Comparison of ENCODE assay signal across 22 cellular contexts in genomic region chr7:150594817-150595216, GRCh38. TPM values are rescaled to one million over a fixed set of nuclear protein-coding genes. Genes with fewer than 3 reads are reported as not detected.
"Had no signal": no experiment of that assay in that cellular context is flagged by ENCODE, and none has a peak within 500 bp of the region (broad histone marks: within the 10 kb centered on the region; RNA-seq: fewer than 3 reads in every experiment).

No MANE protein-coding gene starts in this region.

- DNase-seq: activated B cell treated with CpG ODN at 0.5 μM for 24 hours; activated CD8-positive, alpha-beta memory T cell treated with anti-CD3 and anti-CD28 coated beads, Interleukin-2, amount 50 U/mL, for 4 hours; activated gamma-delta T cell treated with Interleukin-2 at 50 U/mL for 16 hours; activated T-cell treated with anti-CD3 and anti-CD28 coated beads, Interleukin-2, amount 50 U/mL, for 24 hours; amniotic stem cell; brain microvascular endothelial cell; cortex of kidney; endodermal cell; foreskin keratinocyte; mammary epithelial cell; SK-N-SH; spleen; stimulated activated naive CD4-positive, alpha-beta T cell; transverse colon had no signal

- H3K27me3 Mint-ChIP-seq: activated T-cell treated with anti-CD3 and anti-CD28 coated beads, Interleukin-2, amount 50 U/mL, for 24 hours; activated T-helper 17 cell treated with anti-CD3 and anti-CD28 coated beads, Interleukin-2, amount 50 U/mL, for 72 hours had no signal

- H3K27ac ChIP-seq: brain microvascular endothelial cell, esophagus muscularis mucosa, foreskin keratinocyte, neural progenitor cell, right atrium auricular region, spleen, transverse colon had no signal

- H3K4me3 Mint-ChIP-seq: activated B cell treated with CpG ODN at 0.5 μM for 24 hours; activated T-cell treated with anti-CD3 and anti-CD28 coated beads, Interleukin-2, amount 50 U/mL, for 24 hours; activated T-helper 17 cell treated with anti-CD3 and anti-CD28 coated beads, Interleukin-2, amount 50 U/mL, for 72 hours; endodermal cell; neural progenitor cell; T-helper 2 cell treated with Interferon-gamma antibody and Interleukin-4, amounts not matched to agents 5 μg/mL and 100 μg/mL, for 36 hours had no signal

- H3K36me3 ChIP-seq: brain microvascular endothelial cell, esophagus muscularis mucosa, neural progenitor cell, right atrium auricular region, spleen, transverse colon had no signal

- H3K27me3 ChIP-seq: brain microvascular endothelial cell, foreskin keratinocyte, right atrium auricular region, spleen, transverse colon had no signal

- H3K4me1 ChIP-seq: foreskin keratinocyte, neural progenitor cell, right atrium auricular region, transverse colon had no signal

- H3K4me1 Mint-ChIP-seq: activated B cell treated with CpG ODN at 0.5 μM for 24 hours, endodermal cell had no signal

- H3K9me3 ChIP-seq: SK-N-SH had no signal

- H3K4me3 ChIP-seq: esophagus muscularis mucosa, neural progenitor cell, right atrium auricular region, spleen, transverse colon had no signal

- H3K27ac Mint-ChIP-seq: activated B cell treated with CpG ODN at 0.5 μM for 24 hours; activated naive CD4-positive, alpha-beta T cell treated with anti-CD3 and anti-CD28 coated beads, Interleukin-2, amount 50 U/mL, for 72 hours; activated T-cell treated with anti-CD3 and anti-CD28 coated beads, Interleukin-2, amount 50 U/mL, for 24 hours; activated T-helper 17 cell treated with anti-CD3 and anti-CD28 coated beads, Interleukin-2, amount 50 U/mL, for 72 hours; endodermal cell; neural progenitor cell; T-helper 2 cell treated with Interferon-gamma antibody and Interleukin-4, amounts not matched to agents 5 μg/mL and 100 μg/mL, for 36 hours had no signal

- H3K36me3 Mint-ChIP-seq: neural progenitor cell had no signal

- ATAC-seq: activated naive CD4-positive, alpha-beta T cell treated with anti-CD3 and anti-CD28 coated beads, Interleukin-2, amount 50 U/mL, for 72 hours; activated T-helper 17 cell treated with anti-CD3 and anti-CD28 coated beads, Interleukin-2, amount 50 U/mL, for 72 hours; foreskin keratinocyte had no signal

RNA-seq across cellular contexts. Expression of gene GIMAP4, which starts 27.6 kb away (rescaled TPM):
- total RNA-seq: astrocyte, chondrocyte, foreskin keratinocyte, mammary epithelial cell had no signal
- polyA plus RNA-seq: foreskin keratinocyte, mammary epithelial cell, SK-N-SH had no signal

RNA-seq across cellular contexts. Expression of gene GIMAP6, which starts 37.4 kb away (rescaled TPM):
- total RNA-seq: astrocyte, chondrocyte, endodermal cell, foreskin keratinocyte, mammary epithelial cell had no signal
- polyA plus RNA-seq: foreskin keratinocyte, mammary epithelial cell had no signal
